Comparison of ENCODE assay signal across 13 cellular contexts in the genomic region with DNA sequence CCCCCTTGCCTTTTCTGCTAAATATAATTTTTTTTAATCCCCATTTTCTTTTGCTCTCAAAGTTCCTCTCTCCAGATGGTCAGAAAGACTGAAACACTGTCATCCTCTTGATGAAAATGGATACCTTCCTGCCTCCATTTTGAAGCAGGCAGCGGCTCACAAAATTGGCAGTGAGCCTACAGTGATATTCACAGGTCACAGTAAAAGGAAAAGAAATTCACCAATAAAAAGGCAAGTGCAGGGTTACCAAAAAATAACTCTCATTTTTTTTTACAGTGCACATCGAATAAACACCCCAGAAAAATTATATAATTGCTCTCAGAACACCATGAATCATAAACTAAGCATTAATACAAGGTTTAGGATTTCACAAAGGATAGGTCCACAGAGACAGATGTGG.
DNase-seq lines count a peak whose midpoint lies in the region; ATAC-seq, FAIRE-seq and TF ChIP-seq lines count a peak whose summit lies in the region.
"Had no signal": no experiment of that assay in that cellular context is flagged by ENCODE, and none has a peak within 500 bp of the region (broad histone marks: within the 10 kb centered on the region; RNA-seq: fewer than 3 reads in every experiment).

No MANE protein-coding gene starts in this region.

- no peak for ATAC-seq in activated CD8-positive, alpha-beta memory T cell treated with anti-CD3 and anti-CD28 coated beads, Interleukin-2, amount 10 ng/mL, durations not matched to agents 7 days and 5 days
- ATAC-seq in GM18873 (IDR thresholded peaks at IDR 0.05; ENCODE audit: low FRiP score, unreplicated experiment) = no peak
- ATAC-seq: T-helper 17 cell had no signal

- H3K4me1 Mint-ChIP-seq in activated CD8-positive, alpha-beta memory T cell treated with anti-CD3 and anti-CD28 coated beads, Interleukin-2, amount 10 ng/mL, durations not matched to agents 7 days and 5 days = no peaks in the 10 kb centered on the region
- H3K4me1 Mint-ChIP-seq: activated naive CD4-positive, alpha-beta T cell treated with anti-CD3 and anti-CD28 coated beads, Interleukin-2, amount 10 ng/mL, durations not matched to agents 7 days and 5 days; immature natural killer cell; T-helper 17 cell had no signal

- CTCF ChIA-PET in activated CD8-positive, alpha-beta memory T cell treated with anti-CD3 and anti-CD28 coated beads, Interleukin-2, amount 10 ng/mL, durations not matched to agents 7 days and 5 days (lab: Charles Lee) = no interaction called here

- H3K27me3 Mint-ChIP-seq in activated CD8-positive, alpha-beta memory T cell treated with anti-CD3 and anti-CD28 coated beads, Interleukin-2, amount 10 ng/mL, durations not matched to agents 7 days and 5 days = no peaks in the 10 kb centered on the region
- H3K27me3 Mint-ChIP-seq: activated naive CD4-positive, alpha-beta T cell treated with anti-CD3 and anti-CD28 coated beads, Interleukin-2, amount 10 ng/mL, durations not matched to agents 7 days and 5 days; T-helper 17 cell had no signal

- DNase-seq in GM12891 (ENCODE audit: insufficient read length, low spot score) = no peak
- peak; percentile 22 to 87 (median 47) for DNase-seq in NCI-H1417 (lab: John Stamatoyannopoulos, UW)
- DNase-seq in SHP77 treated with DMSO at 0.1 percent for 48 hours (lab: John Stamatoyannopoulos, UW) = peak; percentile 6
- DNase-seq in GM19239 (ENCODE audit: insufficient read length, low spot score) = no peak
- DNase-seq in stimulated activated CD4-positive, alpha-beta T cell treated with anti-CD3 and anti-CD28 coated beads, Interleukin-2, amount 100 ng/mL, for 48 hours = no peak
- no peak for DNase-seq in activated CD8-positive, alpha-beta memory T cell treated with anti-CD3 and anti-CD28 coated beads, Interleukin-2, amount 10 ng/mL, durations not matched to agents 7 days and 5 days
- DNase-seq: activated naive CD4-positive, alpha-beta T cell treated with anti-CD3 and anti-CD28 coated beads, Interleukin-2, amount 10 ng/mL, durations not matched to agents 7 days and 5 days; immature natural killer cell; Karpas-422; sigmoid colon; T-helper 17 cell had no signal

- no peaks in the 10 kb centered on the region for H3K36me3 Mint-ChIP-seq in activated CD8-positive, alpha-beta memory T cell treated with anti-CD3 and anti-CD28 coated beads, Interleukin-2, amount 10 ng/mL, durations not matched to agents 7 days and 5 days
- H3K36me3 Mint-ChIP-seq: activated naive CD4-positive, alpha-beta T cell treated with anti-CD3 and anti-CD28 coated beads, Interleukin-2, amount 10 ng/mL, durations not matched to agents 7 days and 5 days had no signal

- TF ChIP-seq POLR2A in GM12891 (IDR thresholded peaks at IDR 0.05; ENCODE audit: low read depth, low read length) = no peak

- no peaks in the 10 kb centered on the region for H3K9me3 Mint-ChIP-seq in activated CD8-positive, alpha-beta memory T cell treated with anti-CD3 and anti-CD28 coated beads, Interleukin-2, amount 10 ng/mL, durations not matched to agents 7 days and 5 days (ENCODE audit: low read depth)
- H3K9me3 Mint-ChIP-seq: activated naive CD4-positive, alpha-beta T cell treated with anti-CD3 and anti-CD28 coated beads, Interleukin-2, amount 10 ng/mL, durations not matched to agents 7 days and 5 days had no signal

- FAIRE-seq in GM12891 (lab: Jason Lieb, UNC) = peak; percentile 54
- FAIRE-seq in islet of Langerhans (lab: Jason Lieb, UNC) = peak; percentile 13
- FAIRE-seq in GM19239 (lab: Jason Lieb, UNC) = no peak

- H3K27ac Mint-ChIP-seq in activated CD8-positive, alpha-beta memory T cell treated with anti-CD3 and anti-CD28 coated beads, Interleukin-2, amount 10 ng/mL, durations not matched to agents 7 days and 5 days = no peak overlapping the region
- H3K27ac Mint-ChIP-seq: activated naive CD4-positive, alpha-beta T cell treated with anti-CD3 and anti-CD28 coated beads, Interleukin-2, amount 10 ng/mL, durations not matched to agents 7 days and 5 days; immature natural killer cell; T-helper 17 cell had no signal

- no peak overlapping the region for H3K4me3 Mint-ChIP-seq in activated CD8-positive, alpha-beta memory T cell treated with anti-CD3 and anti-CD28 coated beads, Interleukin-2, amount 10 ng/mL, durations not matched to agents 7 days and 5 days
- H3K4me3 Mint-ChIP-seq: activated naive CD4-positive, alpha-beta T cell treated with anti-CD3 and anti-CD28 coated beads, Interleukin-2, amount 10 ng/mL, durations not matched to agents 7 days and 5 days; immature natural killer cell; T-helper 17 cell had no signal

TF ChIP-seq in GM12891, 5 proteins besides CTCF, POLR2A, EP300 and RAD21:
- TF ChIP-seq TAF1 (IDR thresholded peaks at IDR 0.05; ENCODE audit: low read depth, low read length) = no peak
- no peak for TF ChIP-seq SPI1 (IDR thresholded peaks at IDR 0.05; ENCODE audit: low read depth, low read length)
- TF ChIP-seq POU2F2 (IDR thresholded peaks at IDR 0.05; ENCODE audit: low read depth, low read length) = no peak
- no peak for TF ChIP-seq PAX5 (IDR thresholded peaks at IDR 0.05; ENCODE audit: insufficient read depth, low read length, severe bottlenecking)
- no peak for TF ChIP-seq POLR2AphosphoS5 (IDR thresholded peaks at IDR 0.05; ENCODE audit: low read depth, low read length)

Comparison
In these comparisons a context has a peak if more than half of its experiments do, and no peak if none do; other contexts are left out.
1. DNase-seq: peak in NCI-H1417 (3 of 3) and SHP77 treated with DMSO at 0.1 percent for 48 hours (single experiment); none in GM12891 (single experiment), GM19239 (single experiment), stimulated activated CD4-positive, alpha-beta T cell treated with anti-CD3 and anti-CD28 coated beads, Interleukin-2, amount 100 ng/mL, for 48 hours (0 of 2) and activated CD8-positive, alpha-beta memory T cell treated with anti-CD3 and anti-CD28 coated beads, Interleukin-2, amount 10 ng/mL, durations not matched to agents 7 days and 5 days (single experiment).